Comparison of ENCODE assay signal across 11 cellular contexts in genomic region chr7:37341033-37341630, GRCh38.
A peak's percentile ranks its signal among the peaks of the same experiment; 100 is the strongest.
DNase-seq lines count a peak whose midpoint lies in the region; ATAC-seq, FAIRE-seq and TF ChIP-seq lines count a peak whose summit lies in the region.
"Had no signal": no experiment of that assay in that cellular context is flagged by ENCODE, and none has a peak within 500 bp of the region (broad histone marks: within the 10 kb centered on the region; RNA-seq: fewer than 3 reads in every experiment).

No MANE protein-coding gene starts in this region.

- H3K79me1 ChIP-seq in mesendoderm (ENCODE audit: low read length), result no peaks in the 10 kb centered on the region

- intact Hi-C loops in CD4-positive, alpha-beta memory T cell (cut with micrococcal nuclease), result no loop called here

- peak; percentile 48 for TF ChIP-seq POLR2A in GM19099 (IDR thresholded peaks at IDR 0.05; ENCODE audit: extremely low read depth, insufficient read length, low read depth)

- H4K8ac ChIP-seq in mesendoderm (ENCODE audit: low read depth, low read length), result no peak overlapping the region

- no peak overlapping the region for H2BK5ac ChIP-seq in mesendoderm (ENCODE audit: low read length)

- no peak for DNase-seq in CD4-positive, alpha-beta memory T cell
- no peak for DNase-seq in T-cell
- no peak for DNase-seq in NOMO-1 treated with DMSO at 0.1 percent for 48 hours (lab: John Stamatoyannopoulos, UW; ENCODE audit: unreplicated experiment)
- DNase-seq in cerebellum (ENCODE audit: low spot score), result no peak
- no peak for DNase-seq in frontal cortex (ENCODE audit: low spot score in 2 of 2)
- DNase-seq in mesendoderm, result no peak
- DNase-seq: Kasumi-1, T-helper 9 cell had no signal

- no peak overlapping the region for H3K9ac ChIP-seq in mesendoderm (ENCODE audit: low read length)

- no peak overlapping the region for H3K56ac ChIP-seq in mesendoderm (ENCODE audit: low read length)

- H3K36me3 ChIP-seq in CD4-positive, alpha-beta memory T cell (ENCODE audit: insufficient read depth, low read length), result no peaks in the 10 kb centered on the region
- no peaks in the 10 kb centered on the region for H3K36me3 ChIP-seq in mesendoderm (ENCODE audit: control insufficient read depth, insufficient read depth, low read length)

- no peak overlapping the region for H3K4me2 ChIP-seq in mesendoderm (ENCODE audit: low read length)

- no peaks in the 10 kb centered on the region for H3K27me3 Mint-ChIP-seq in CD4-positive, alpha-beta memory T cell
- H3K27me3 Mint-ChIP-seq in T-cell, result no peaks in the 10 kb centered on the region

- H3K9me3 Mint-ChIP-seq in CD4-positive, alpha-beta memory T cell, result peaks cover 0 to 3% (median 0%) of the 10 kb centered on the region in 8 donors
- H3K9me3 Mint-ChIP-seq in T-cell, result no peaks in the 10 kb centered on the region

- peaks cover 28 to 42% of the 10 kb centered on the region in 2 donors for H3K36me3 Mint-ChIP-seq in CD4-positive, alpha-beta memory T cell
- H3K36me3 Mint-ChIP-seq in T-cell, result peaks cover 42% of the 10 kb centered on the region

- no peaks in the 10 kb centered on the region for H3K9me3 ChIP-seq in CD4-positive, alpha-beta memory T cell (ENCODE audit: control insufficient read depth in 1 of 2, low read length in 2 of 2)

- CTCF ChIA-PET in CD4-positive, alpha-beta memory T cell (lab: Charles Lee; ENCODE audit: partially characterized antibody), result interaction anchor here (0.8 to 6.8 kb wide), 10 partner anchors 10 to 154 kb away, joined by 3 to 64 read pairs (median 8); partner anchors contain the start of gene ELMO1
- CTCF ChIA-PET in T-cell (lab: Charles Lee), result interaction anchor here (0.9 to 3.3 kb wide), 4 partner anchors 10 to 91 kb away, joined by 3 to 26 read pairs (median 5); no protein-coding TSS in a partner anchor

- peak overlapping the region; percentile 42 to 70 for H3K4me3 ChIP-seq in CD4-positive, alpha-beta memory T cell (ENCODE audit: low read length in 2 of 2)
- H3K4me3 ChIP-seq in mesendoderm (ENCODE audit: low read length), result no peak overlapping the region

- no peak overlapping the region for H4K5ac ChIP-seq in mesendoderm (ENCODE audit: low read length)

- no peak overlapping the region for H3K23ac ChIP-seq in mesendoderm (ENCODE audit: low read length)

- ATAC-seq in HG02981 (IDR thresholded peaks at IDR 0.05; ENCODE audit: unreplicated experiment), result peak; percentile 38
- ATAC-seq in T-cell (replicated peaks in 1 of 4), result no peak

- H3K27me3 ChIP-seq in CD4-positive, alpha-beta memory T cell (ENCODE audit: insufficient read depth, low read length), result no peaks in the 10 kb centered on the region
- no peaks in the 10 kb centered on the region for H3K27me3 ChIP-seq in mesendoderm (ENCODE audit: insufficient read depth, low read length, poor library complexity)

- WGBS in mesendoderm (ENCODE audit: extremely low coverage, insufficient coverage, low lambda C conversion rate), result no CpG with 5 or more reads among the region's 6 CpGs

- H3K79me2 ChIP-seq in mesendoderm (ENCODE audit: control insufficient read depth, insufficient read depth, low read length), result no peaks in the 10 kb centered on the region

- peak overlapping the region; percentile 92 to 99 (median 96) for H3K4me3 Mint-ChIP-seq in CD4-positive, alpha-beta memory T cell
- H3K4me3 Mint-ChIP-seq in T-cell, result peak overlapping the region; percentile 90 to 96 (median 92)

- no peak overlapping the region for H3K4ac ChIP-seq in mesendoderm (ENCODE audit: low read depth, low read length)

- POLR2A ChIA-PET in CD4-positive, alpha-beta memory T cell (lab: Charles Lee; ENCODE audit: partially characterized antibody), result interaction anchor here (0.5 to 5.3 kb wide), 8 partner anchors 10 to 132 kb away, joined by 3 to 62 read pairs (median 7); partner anchors contain the start of gene ELMO1
- POLR2A ChIA-PET in T-cell (lab: Charles Lee), result no interaction called here

- H2AK5ac ChIP-seq in mesendoderm (ENCODE audit: low read length), result no peak overlapping the region

- peaks cover 93% of the 10 kb centered on the region for H3K4me1 ChIP-seq in CD4-positive, alpha-beta memory T cell (ENCODE audit: insufficient read depth, low read length)
- peaks cover 8% of the 10 kb centered on the region for H3K4me1 ChIP-seq in mesendoderm (ENCODE audit: control insufficient read depth, low read depth, low read length)

- peaks cover 58 to 93% (median 77%) of the 10 kb centered on the region in 4 donors for H3K4me1 Mint-ChIP-seq in CD4-positive, alpha-beta memory T cell
- H3K4me1 Mint-ChIP-seq in T-cell, result peaks cover 81 to 86% (median 85%) of the 10 kb centered on the region in 3 donors

- FAIRE-seq in frontal cortex (lab: Jason Lieb, UNC), result no peak
- FAIRE-seq: colon had no signal

- no peak overlapping the region for H2BK15ac ChIP-seq in mesendoderm (replicated peaks; ENCODE audit: low read depth)

- no peak overlapping the region for H2BK120ac ChIP-seq in mesendoderm (ENCODE audit: low read depth, low read length)

- H3K18ac ChIP-seq in mesendoderm (ENCODE audit: low read length), result no peak overlapping the region

- peak overlapping the region; percentile 22 for H3K27ac ChIP-seq in CD4-positive, alpha-beta memory T cell (ENCODE audit: low read depth, low read length)
- H3K27ac ChIP-seq in mesendoderm (ENCODE audit: low read depth, low read length), result no peak overlapping the region

- peak overlapping the region; percentile 64 to 98 (median 97) for H3K27ac Mint-ChIP-seq in CD4-positive, alpha-beta memory T cell
- peak overlapping the region; percentile 87 to 96 for H3K27ac Mint-ChIP-seq in T-cell
